14 cellular contexts compared by ENCODE assay signal in genomic region chr11:47606731-47607130, GRCh38. TPM values are rescaled to one million over a fixed set of nuclear protein-coding genes. Genes with fewer than 3 reads are reported as not detected.
DNase-seq lines count a peak whose midpoint lies in the region; ATAC-seq and TF ChIP-seq lines count a peak whose summit lies in the region.
"Had no signal": no experiment of that assay in that cellular context is flagged by ENCODE, and none has a peak within 500 bp of the region (broad histone marks: within the 10 kb centered on the region; RNA-seq: fewer than 3 reads in every experiment).

No MANE protein-coding gene starts in this region.

- H3K9ac ChIP-seq in HUES6 (ENCODE audit: low read length) = peak overlapping the region; percentile 3

- no peak overlapping the region for H3K4me3 ChIP-seq in HUES6 (ENCODE audit: low read depth, low read length)
- peak overlapping the region in 1 of 2 donors; percentile 4 for H3K4me3 ChIP-seq in foreskin fibroblast (ENCODE audit: low read depth in 1 of 2, low read length in 2 of 2)

- peak; percentile 62 for ATAC-seq in SK-N-SH treated with all-trans-retinoic acid at 6 μM for 48 hours
- ATAC-seq in sciatic nerve = peak; percentile 70
- ATAC-seq in HG03135 (IDR thresholded peaks at IDR 0.05; ENCODE audit: unreplicated experiment) = no peak
- ATAC-seq: left colon had no signal

- no peak for TF ChIP-seq CTCF in foreskin fibroblast (IDR thresholded peaks at IDR 0.05; ENCODE audit: low read depth, low read length)

- in situ Hi-C loops in KBM-7 (cut with MboI; ENCODE audit: low pct_unique_long_range_greater_than_20kb, low sequenced_read_pairs) = no loop called here

- peaks cover 10% of the 10 kb centered on the region; the same call in 1 of the 2 replicates for H3K36me3 ChIP-seq in HUES6 (ENCODE audit: control insufficient read depth, insufficient read depth, low read length)

- H3K27me3 ChIP-seq in HUES6 (ENCODE audit: control insufficient read depth, insufficient read depth, low read length) = no peaks in the 10 kb centered on the region

- H3K4me1 ChIP-seq in HUES6 (ENCODE audit: control insufficient read depth, insufficient read depth, low read length) = no peaks in the 10 kb centered on the region

- peak; percentile 55 to 68 for DNase-seq in foreskin fibroblast
- no peak for DNase-seq in sciatic nerve (ENCODE audit: low spot score)
- no peak for DNase-seq in NK-92 (lab: John Stamatoyannopoulos, UW; ENCODE audit: unreplicated experiment)
- no peak for DNase-seq in KBM-7
- DNase-seq: activated CD4-positive, alpha-beta T cell treated with anti-CD3 and anti-CD28 coated beads, Interleukin-2, amount 10 ng/mL, durations not matched to agents 7 days and 5 days; H9; left colon; NCI-H1092; NCI-H510A; T1000 had no signal

- H3K27ac ChIP-seq in HUES6 (ENCODE audit: low read depth, low read length) = no peak overlapping the region

- intact Hi-C loops in sciatic nerve (cut with DNase I) = no loop called here

- no peaks in the 10 kb centered on the region for H3K9me3 ChIP-seq in HUES6 (ENCODE audit: control insufficient read depth, insufficient read depth, low read depth, low read length)

TF ChIP-seq in SK-N-SH treated with all-trans-retinoic acid at 6 μM for 48 hours, 23 proteins besides CTCF, POLR2A, EP300 and RAD21:
- TF ChIP-seq TSHZ2 (CRISPR knock-in tag; IDR thresholded peaks at IDR 0.05) (no peak), POU6F1 (CRISPR knock-in tag; IDR thresholded peaks at IDR 0.05; ENCODE audit: borderline replicate concordance, low read depth) (no peak), ISL1 (CRISPR knock-in tag; IDR thresholded peaks at IDR 0.05) (no peak), CREB5 (CRISPR knock-in tag; IDR thresholded peaks at IDR 0.05; ENCODE audit: low read depth) (no peak), ZFP30 (CRISPR knock-in tag; IDR thresholded peaks at IDR 0.05) (no peak), ZFP3 (CRISPR knock-in tag; IDR thresholded peaks at IDR 0.05) (no peak), PPARA (CRISPR knock-in tag; IDR thresholded peaks at IDR 0.05; ENCODE audit: borderline replicate concordance) (no peak), CSRNP3 (CRISPR knock-in tag; IDR thresholded peaks at IDR 0.05) (no peak), TOX (CRISPR knock-in tag; IDR thresholded peaks at IDR 0.05; ENCODE audit: borderline replicate concordance) (no peak), OSR1 (CRISPR knock-in tag; IDR thresholded peaks at IDR 0.05) (no peak), GLIS3 (CRISPR knock-in tag; IDR thresholded peaks at IDR 0.05) (no peak), ZNF8 (CRISPR knock-in tag; IDR thresholded peaks at IDR 0.05) (no peak), TCF4 (CRISPR knock-in tag; IDR thresholded peaks at IDR 0.05; ENCODE audit: borderline replicate concordance) (no peak), SNAI2 (CRISPR knock-in tag; IDR thresholded peaks at IDR 0.05) (no peak)

RNA-seq across cellular contexts. Expression of gene C1QTNF4, which starts 12.5 kb away (rescaled TPM):
- 5.0 TPM for total RNA-seq in sciatic nerve
- total RNA-seq: RPMI7951 had no signal

RNA-seq across cellular contexts. Expression of gene FAM180B, which starts 20.3 kb away (rescaled TPM):
- total RNA-seq in sciatic nerve = 3.0 TPM
- total RNA-seq: RPMI7951 had no signal

RNA-seq across cellular contexts. Expression of gene NDUFS3, which starts 27.9 kb away (rescaled TPM):
- 46.0 TPM for total RNA-seq in sciatic nerve

RNA-seq across cellular contexts. Expression of gene KBTBD4, which starts 28.0 kb away (rescaled TPM):
- 12.5 TPM for total RNA-seq in sciatic nerve

RNA-seq across cellular contexts. Expression of gene MTCH2, which starts 35.6 kb away (rescaled TPM):
- 41.4 TPM for total RNA-seq in sciatic nerve

Comparison
In these comparisons a context has a peak if more than half of its experiments do, and no peak if none do; other contexts are left out.
1. DNase-seq: peak in foreskin fibroblast (2 of 2); none in sciatic nerve (single experiment), NK-92 (single experiment) and KBM-7 (single experiment).